17 cellular contexts compared by ENCODE assay signal in genomic region chr15:87528873-87529272, GRCh38.
DNase-seq lines count a peak whose midpoint lies in the region; ATAC-seq and TF ChIP-seq lines count a peak whose summit lies in the region.
"Had no signal": no experiment of that assay in that cellular context is flagged by ENCODE, and none has a peak within 500 bp of the region (broad histone marks: within the 10 kb centered on the region; RNA-seq: fewer than 3 reads in every experiment).

No MANE protein-coding gene starts in this region.

- no peak overlapping the region for H3K27ac ChIP-seq in right atrium auricular region
- H3K27ac ChIP-seq: BLaER1 treated with 17β-estradiol and CSF1 and Interleukin-3, amounts not matched to agents 10 nM and 100 nM; SJCRH30 had no signal

- H3K9me3 Mint-ChIP-seq in activated CD8-positive, alpha-beta T cell treated with anti-CD3 and anti-CD28 coated beads for 36 hours: peaks cover 8% of the 10 kb centered on the region
- H3K9me3 Mint-ChIP-seq in activated naive CD8-positive, alpha-beta T cell treated with anti-CD3 and anti-CD28 coated beads, Interleukin-2, amount 50 U/mL, for 24 hours: peaks cover 7% of the 10 kb centered on the region

- no peaks in the 10 kb centered on the region for H3K36me3 ChIP-seq in right atrium auricular region
- H3K36me3 ChIP-seq: BLaER1 treated with 17β-estradiol and CSF1 and Interleukin-3, amounts not matched to agents 10 nM and 100 nM; HAP-1; SJCRH30 had no signal

- H3K27me3 ChIP-seq in right atrium auricular region: no peaks in the 10 kb centered on the region
- H3K27me3 ChIP-seq: BLaER1 treated with 17β-estradiol and CSF1 and Interleukin-3, amounts not matched to agents 10 nM and 100 nM; SJCRH30 had no signal

- H3K4me1 Mint-ChIP-seq in activated CD8-positive, alpha-beta T cell treated with anti-CD3 and anti-CD28 coated beads for 36 hours (ENCODE audit: low read depth): no peaks in the 10 kb centered on the region
- H3K4me1 Mint-ChIP-seq in activated naive CD8-positive, alpha-beta T cell treated with anti-CD3 and anti-CD28 coated beads, Interleukin-2, amount 50 U/mL, for 24 hours: no peaks in the 10 kb centered on the region

- intact Hi-C loops in activated CD8-positive, alpha-beta T cell treated with anti-CD3 and anti-CD28 coated beads for 36 hours (cut with micrococcal nuclease): no loop called here

- peaks cover under 1% of the 10 kb centered on the region for H3K27me3 Mint-ChIP-seq in activated CD8-positive, alpha-beta T cell treated with anti-CD3 and anti-CD28 coated beads for 36 hours
- no peaks in the 10 kb centered on the region for H3K27me3 Mint-ChIP-seq in activated naive CD8-positive, alpha-beta T cell treated with anti-CD3 and anti-CD28 coated beads, Interleukin-2, amount 50 U/mL, for 24 hours

- H3K36me3 Mint-ChIP-seq in activated CD8-positive, alpha-beta T cell treated with anti-CD3 and anti-CD28 coated beads for 36 hours (ENCODE audit: low read depth): no peaks in the 10 kb centered on the region
- no peaks in the 10 kb centered on the region for H3K36me3 Mint-ChIP-seq in activated naive CD8-positive, alpha-beta T cell treated with anti-CD3 and anti-CD28 coated beads, Interleukin-2, amount 50 U/mL, for 24 hours (ENCODE audit: low read depth)

- no peak overlapping the region for H3K4me3 Mint-ChIP-seq in activated CD8-positive, alpha-beta T cell treated with anti-CD3 and anti-CD28 coated beads for 36 hours
- H3K4me3 Mint-ChIP-seq in activated naive CD8-positive, alpha-beta T cell treated with anti-CD3 and anti-CD28 coated beads, Interleukin-2, amount 50 U/mL, for 24 hours: no peak overlapping the region

- TF ChIP-seq CTCF in activated CD8-positive, alpha-beta T cell treated with anti-CD3 and anti-CD28 coated beads for 36 hours (IDR thresholded peaks at IDR 0.05): no peak
- TF ChIP-seq CTCF in right atrium auricular region (IDR thresholded peaks at IDR 0.05): no peak

- no peak for ATAC-seq in HG03097 (IDR thresholded peaks at IDR 0.05; ENCODE audit: low FRiP score, unreplicated experiment)
- no peak for ATAC-seq in activated CD8-positive, alpha-beta T cell treated with anti-CD3 and anti-CD28 coated beads for 36 hours
- ATAC-seq in activated naive CD8-positive, alpha-beta T cell treated with anti-CD3 and anti-CD28 coated beads, Interleukin-2, amount 50 U/mL, for 24 hours: no peak
- ATAC-seq: GM12878, Panc1 had no signal

- CTCF ChIA-PET in activated CD8-positive, alpha-beta T cell treated with anti-CD3 and anti-CD28 coated beads for 36 hours (lab: Charles Lee): no interaction called here

- H3K27ac Mint-ChIP-seq in activated CD8-positive, alpha-beta T cell treated with anti-CD3 and anti-CD28 coated beads for 36 hours: no peak overlapping the region
- H3K27ac Mint-ChIP-seq in activated naive CD8-positive, alpha-beta T cell treated with anti-CD3 and anti-CD28 coated beads, Interleukin-2, amount 50 U/mL, for 24 hours: no peak overlapping the region

- H3K9me3 ChIP-seq in right atrium auricular region: no peaks in the 10 kb centered on the region
- H3K9me3 ChIP-seq: SJCRH30 had no signal

- H3K4me3 ChIP-seq in right atrium auricular region: no peak overlapping the region
- H3K4me3 ChIP-seq: BLaER1 treated with 17β-estradiol and CSF1 and Interleukin-3, amounts not matched to agents 10 nM and 100 nM; GM12878; HAP-1; SJCRH30 had no signal

- POLR2A ChIA-PET in activated CD8-positive, alpha-beta T cell treated with anti-CD3 and anti-CD28 coated beads for 36 hours (lab: Charles Lee): no interaction called here

- H3K4me1 ChIP-seq in right atrium auricular region: no peaks in the 10 kb centered on the region
- H3K4me1 ChIP-seq: BLaER1 treated with 17β-estradiol and CSF1 and Interleukin-3, amounts not matched to agents 10 nM and 100 nM; HAP-1; SJCRH30 had no signal

- DNase-seq in EH (ENCODE audit: low read depth) (peak; percentile 68), HT1080 (ENCODE audit: low read depth) (peak; percentile 27), amniotic epithelial cell (ENCODE audit: low read depth) (peak; percentile 3), glomerular visceral epithelial cell (ENCODE audit: extremely low spot score) (peak; percentile 5), right atrium auricular region (ENCODE audit: low spot score) (no peak)
- DNase-seq in activated CD8-positive, alpha-beta T cell treated with anti-CD3 and anti-CD28 coated beads for 36 hours: no peak
- no peak for DNase-seq in activated naive CD8-positive, alpha-beta T cell treated with anti-CD3 and anti-CD28 coated beads, Interleukin-2, amount 50 U/mL, for 24 hours
- DNase-seq: KBM-7, NCI-H1092, NCI-H1694, NCI-H69, SJCRH30 had no signal

Comparison
In these comparisons a context has a peak if more than half of its experiments do, and no peak if none do; other contexts are left out.
1. DNase-seq: peak in EH (single experiment), HT1080 (single experiment), amniotic epithelial cell (single experiment) and glomerular visceral epithelial cell (single experiment); none in activated CD8-positive, alpha-beta T cell treated with anti-CD3 and anti-CD28 coated beads for 36 hours (single experiment), right atrium auricular region (single experiment) and activated naive CD8-positive, alpha-beta T cell treated with anti-CD3 and anti-CD28 coated beads, Interleukin-2, amount 50 U/mL, for 24 hours (single experiment).